Comparison of ENCODE assay signal across 9 cellular contexts in the genomic region with DNA sequence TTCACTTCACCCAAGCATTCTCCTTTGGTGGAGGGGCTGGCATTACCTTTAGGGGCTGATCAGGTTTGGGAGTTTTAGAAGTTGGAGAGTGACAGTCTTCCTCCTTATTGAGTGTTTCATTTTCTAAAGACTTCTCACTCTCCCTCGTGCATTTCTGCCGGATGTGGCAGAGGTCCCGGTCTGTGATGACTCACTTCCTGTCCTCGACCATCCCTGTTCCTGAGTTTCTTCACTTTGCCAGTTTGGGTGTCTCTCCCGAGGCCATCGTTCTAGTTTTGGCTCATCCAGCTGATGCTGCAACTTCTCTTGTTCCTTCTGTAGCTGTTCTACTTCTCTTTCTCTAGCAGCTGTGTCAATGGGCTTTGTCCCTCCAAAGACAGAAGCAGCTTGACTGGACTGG.
A peak's percentile ranks its signal among the peaks of the same experiment; 100 is the strongest.
DNase-seq lines count a peak whose midpoint lies in the region; ATAC-seq and TF ChIP-seq lines count a peak whose summit lies in the region.
"Had no signal": no experiment of that assay in that cellular context is flagged by ENCODE, and none has a peak within 500 bp of the region (broad histone marks: within the 10 kb centered on the region; RNA-seq: fewer than 3 reads in every experiment).

No MANE protein-coding gene starts in this region.

- H3K4me3 ChIP-seq in tibial artery (no peak overlapping the region), OCI-LY7 (ENCODE audit: low read depth, low read length, poor library complexity, severe bottlenecking) (no peak overlapping the region), esophagus squamous epithelium (no peak overlapping the region)

- TF ChIP-seq POLR2A in esophagus squamous epithelium (IDR thresholded peaks at IDR 0.05): no peak

- peaks cover 35% of the 10 kb centered on the region for H3K36me3 Mint-ChIP-seq in activated naive CD4-positive, alpha-beta T cell treated with anti-CD3 and anti-CD28 coated beads, Interleukin-2, amount 50 U/mL, for 24 hours
- H3K36me3 Mint-ChIP-seq in activated B cell treated with CpG ODN at 0.5 μM for 24 hours (ENCODE audit: low read depth): peaks cover 54% of the 10 kb centered on the region

- H3K36me3 ChIP-seq in tibial artery (no peaks in the 10 kb centered on the region), OCI-LY7 (ENCODE audit: insufficient read depth, low read length) (peaks cover 13% of the 10 kb centered on the region; the same call in 1 of the 2 replicates), esophagus squamous epithelium (peaks cover 0 to 23% (median 0%) of the 10 kb centered on the region in 3 donors)

- no peak overlapping the region for H3K27ac Mint-ChIP-seq in activated naive CD4-positive, alpha-beta T cell treated with anti-CD3 and anti-CD28 coated beads, Interleukin-2, amount 50 U/mL, for 24 hours
- peak overlapping the region; percentile 62 for H3K27ac Mint-ChIP-seq in activated B cell treated with CpG ODN at 0.5 μM for 24 hours

- BruUV-seq in OCI-LY7 (replicated peaks; lab: Mats Ljungman, UMichigan): no TSS peak

- no peaks in the 10 kb centered on the region for H3K27me3 Mint-ChIP-seq in activated naive CD4-positive, alpha-beta T cell treated with anti-CD3 and anti-CD28 coated beads, Interleukin-2, amount 50 U/mL, for 24 hours
- no peaks in the 10 kb centered on the region for H3K27me3 Mint-ChIP-seq in activated B cell treated with CpG ODN at 0.5 μM for 24 hours

- DNase-seq in activated naive CD4-positive, alpha-beta T cell treated with anti-CD3 and anti-CD28 coated beads, Interleukin-2, amount 50 U/mL, for 16 hours: no peak
- DNase-seq in activated B cell treated with CpG ODN at 0.5 μM for 24 hours (no peak), Right ventricle myocardium inferior (ENCODE audit: missing footprints) (peak; percentile 71), tibial artery (peak; percentile 81 to 83), OCI-LY7 (ENCODE audit: low spot score) (no peak), esophagus squamous epithelium (lab: John Stamatoyannopoulos, UW) (no peak)

- no peaks in the 10 kb centered on the region for H3K27me3 ChIP-seq in tibial artery
- no peaks in the 10 kb centered on the region for H3K27me3 ChIP-seq in esophagus squamous epithelium

- H4K20me1 ChIP-seq in OCI-LY7 (ENCODE audit: insufficient read depth, low read length): no peaks in the 10 kb centered on the region

- POLR2A ChIA-PET in activated B cell treated with CpG ODN at 0.5 μM for 24 hours (lab: Charles Lee): interaction anchor here (0.7 kb wide), 1 partner anchor 35 kb away, joined by 3 read pairs; no protein-coding TSS in a partner anchor
- POLR2A ChIA-PET in OCI-LY7 (lab: Charles Lee): no interaction called here

- peak overlapping the region; percentile 47 for H3K4me3 Mint-ChIP-seq in activated naive CD4-positive, alpha-beta T cell treated with anti-CD3 and anti-CD28 coated beads, Interleukin-2, amount 50 U/mL, for 24 hours
- no peak overlapping the region for H3K4me3 Mint-ChIP-seq in activated B cell treated with CpG ODN at 0.5 μM for 24 hours

- H3K4me2 ChIP-seq in OCI-LY7 (ENCODE audit: low read length): no peak overlapping the region

- H2AFZ ChIP-seq in OCI-LY7 (ENCODE audit: low read length): no peak overlapping the region

- H3K4me1 ChIP-seq in tibial artery (no peaks in the 10 kb centered on the region), OCI-LY7 (ENCODE audit: insufficient read depth, low read length, poor library complexity, severe bottlenecking) (peaks cover 6% of the 10 kb centered on the region), esophagus squamous epithelium (peaks cover 0 to 4% (median 0%) of the 10 kb centered on the region in 3 donors)

- intact Hi-C loops in activated B cell treated with CpG ODN at 0.5 μM for 24 hours (cut with micrococcal nuclease) (loop anchor here (5.0 kb wide), 1 partner anchor 43 kb away; no protein-coding TSS in a partner anchor), Right ventricle myocardium inferior (cut with DNase I) (no loop called here), tibial artery (cut with DNase I; ENCODE audit: low total_unique reads) (no loop called here), OCI-LY7 (cut with micrococcal nuclease; ENCODE audit: unreplicated experiment) (no loop called here), esophagus squamous epithelium (cut with DNase I) (no loop called here)

- H3K9me3 Mint-ChIP-seq in activated naive CD4-positive, alpha-beta T cell treated with anti-CD3 and anti-CD28 coated beads, Interleukin-2, amount 50 U/mL, for 24 hours: peaks cover 8% of the 10 kb centered on the region
- no peaks in the 10 kb centered on the region for H3K9me3 Mint-ChIP-seq in activated B cell treated with CpG ODN at 0.5 μM for 24 hours

- CTCF ChIA-PET in activated B cell treated with CpG ODN at 0.5 μM for 24 hours (lab: Charles Lee) (no interaction called here), OCI-LY7 (lab: Charles Lee; ENCODE audit: unreplicated experiment) (no interaction called here)

- H3K4me1 Mint-ChIP-seq in activated naive CD4-positive, alpha-beta T cell treated with anti-CD3 and anti-CD28 coated beads, Interleukin-2, amount 50 U/mL, for 24 hours: peaks cover 65% of the 10 kb centered on the region
- H3K4me1 Mint-ChIP-seq in activated B cell treated with CpG ODN at 0.5 μM for 24 hours: peaks cover 40% of the 10 kb centered on the region

- WGBS in esophagus squamous epithelium, 2 donors: 26 to 29% methylated on average over 4 to 6 of the region's 6 CpGs

- 0 out of 2 replicates have a peak, but pooled peaks cover 3% of the 10 kb centered on the region for H3K79me2 ChIP-seq in OCI-LY7 (ENCODE audit: insufficient read depth, low read depth, low read length)

- H3K27ac ChIP-seq in tibial artery (no peak overlapping the region), OCI-LY7 (ENCODE audit: low read depth, low read length, poor library complexity, severe bottlenecking) (no peak overlapping the region), esophagus squamous epithelium (peak overlapping the region in 2 of 4 donors; percentile 42)
- H3K27ac ChIP-seq: C4-2B had no signal

- no peak for ATAC-seq in activated B cell treated with CpG ODN at 0.5 μM for 24 hours (ENCODE audit: low read depth)
- ATAC-seq in Right ventricle myocardium inferior: peak; percentile 93
- ATAC-seq in GM21576 (IDR thresholded peaks at IDR 0.05; ENCODE audit: unreplicated experiment): no peak

- TF ChIP-seq CTCF in activated B cell treated with CpG ODN at 0.5 μM for 24 hours (IDR thresholded peaks at IDR 0.05): no peak
- no peak for TF ChIP-seq CTCF in tibial artery (IDR thresholded peaks at IDR 0.05)
- TF ChIP-seq CTCF in OCI-LY7 (conservative IDR thresholded peaks at IDR 0.05; ENCODE audit: low read length): no peak
- TF ChIP-seq CTCF in esophagus squamous epithelium (IDR thresholded peaks at IDR 0.05): no peak

- no peaks in the 10 kb centered on the region for H3K9me2 ChIP-seq in OCI-LY7 (ENCODE audit: insufficient read depth, low read length)

- H3K9me3 ChIP-seq in tibial artery (no peaks in the 10 kb centered on the region), OCI-LY7 (ENCODE audit: low read length) (no peaks in the 10 kb centered on the region), esophagus squamous epithelium (no peaks in the 10 kb centered on the region)

Comparison
In these comparisons a context has a peak if more than half of its experiments do, and no peak if none do; other contexts are left out.
1. DNase-seq: peak in Right ventricle myocardium inferior (single experiment) and tibial artery (2 of 2); none in activated naive CD4-positive, alpha-beta T cell treated with anti-CD3 and anti-CD28 coated beads, Interleukin-2, amount 50 U/mL, for 16 hours (single experiment), activated B cell treated with CpG ODN at 0.5 μM for 24 hours (single experiment), OCI-LY7 (single experiment) and esophagus squamous epithelium (single experiment).